ENCODE assay signal across 8 cellular contexts in the genomic region with DNA sequence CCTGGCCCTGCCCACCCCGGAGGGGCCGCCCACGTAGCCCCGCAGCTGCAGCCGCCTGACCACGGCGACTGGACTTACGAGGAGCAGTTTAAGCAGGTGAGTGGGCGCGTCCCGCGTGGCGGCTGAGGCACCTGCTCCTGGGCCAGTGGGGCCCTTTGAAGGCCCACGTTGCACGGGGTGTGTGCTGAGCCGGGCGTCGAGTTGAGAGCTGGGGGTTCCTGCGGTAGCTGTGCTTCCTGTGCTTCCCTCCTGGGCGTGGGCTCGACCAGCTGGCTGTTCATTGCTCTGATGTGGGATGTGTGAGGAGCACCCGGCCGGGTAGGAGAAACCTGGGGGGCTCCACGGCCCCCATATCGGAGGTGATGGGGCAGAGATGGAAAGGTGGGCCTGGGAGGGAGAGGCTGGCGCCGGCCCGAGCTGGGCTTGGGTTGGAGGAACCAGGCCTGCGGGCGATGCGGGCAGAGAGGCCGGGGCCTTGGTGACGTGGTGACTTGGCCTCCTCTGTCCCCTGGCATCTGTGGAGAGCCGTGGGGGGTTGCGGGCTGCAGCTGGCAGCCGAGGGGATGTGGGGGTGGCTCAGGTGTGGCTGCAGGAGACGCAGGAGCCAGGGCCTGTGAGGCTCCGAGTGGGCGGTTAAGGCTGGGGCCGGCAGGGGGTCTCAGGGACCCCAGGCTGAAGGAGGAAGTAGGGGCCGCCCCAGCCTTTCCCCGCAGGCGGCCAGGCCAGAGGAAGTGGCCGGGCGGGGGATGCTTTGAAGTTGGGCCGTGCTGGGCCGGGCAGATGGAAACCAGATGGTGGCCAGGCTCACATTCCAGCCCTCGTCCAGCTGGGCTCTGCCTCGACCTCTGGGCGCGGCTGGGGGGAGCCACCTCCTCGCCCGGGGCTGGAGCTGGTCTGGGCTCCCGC. TPM values are rescaled to one million over a fixed set of nuclear protein-coding genes. Genes with fewer than 3 reads are reported as not detected.
DNase-seq lines count a peak whose midpoint lies in the region; ATAC-seq, FAIRE-seq and TF ChIP-seq lines count a peak whose summit lies in the region.

No MANE protein-coding gene starts in this region.

- POLR2A ChIA-PET in A549 (lab: Yijun Ruan, JAX): interaction anchor here (0.7 kb wide), 2 partner anchors 51 to 54 kb away, joined by 4 to 5 read pairs; no protein-coding TSS in a partner anchor

- no peak overlapping the region for H3K56ac ChIP-seq in H9 (ENCODE audit: insufficient read length, low read depth, low read length)

- H3K4me1 ChIP-seq in A549 (peaks cover 34% of the 10 kb centered on the region), H9 (ENCODE audit: insufficient read depth, low read length) (no peaks in the 10 kb centered on the region), trophoblast cell (ENCODE audit: control insufficient read depth in 1 of 2, insufficient read depth in 2 of 2, low read length in 2 of 2) (peaks cover 55 to 56% of the 10 kb centered on the region in 2 experiments), testis (peaks cover 33% of the 10 kb centered on the region)

- H3K79me2 ChIP-seq in H9 (ENCODE audit: insufficient read depth, low read length) (peaks cover 3% of the 10 kb centered on the region; the same call in 1 of the 2 replicates), trophoblast cell (ENCODE audit: control insufficient read depth, insufficient read depth, low read length, poor library complexity) (peaks cover 51% of the 10 kb centered on the region)

- H2BK5ac ChIP-seq in H9 (ENCODE audit: insufficient read length, low read length) (no peak overlapping the region), trophoblast cell (ENCODE audit: low read depth, low read length, poor library complexity) (peak overlapping the region; percentile 97)

- TF ChIP-seq EP300 in A549 (IDR thresholded peaks at IDR 0.05): no peak

- H3K4me1 Mint-ChIP-seq in H9: peaks cover 8 to 14% of the 10 kb centered on the region in 2 experiments; a peak in 3 of 4 replicates

- no peak overlapping the region for H2AK5ac ChIP-seq in H9 (ENCODE audit: insufficient read length, low read length)
- peak overlapping the region; percentile 31 for H2AK5ac ChIP-seq in trophoblast cell (ENCODE audit: low read length)

- H3K27ac ChIP-seq in A549 (peak overlapping the region; percentile 60 to 88; a peak in 5 of 6 replicates), H9 (ENCODE audit: insufficient read length, low read depth, low read length) (no peak overlapping the region), trophoblast cell (ENCODE audit: low read depth, low read length) (peak overlapping the region; percentile 96), testis (peak overlapping the region in 1 of 2 donors; percentile 4)

- intact Hi-C loops in testis (cut with DNase I; ENCODE audit: low total_unique reads): no loop called here

- no peak for TF ChIP-seq CTCF in A549 (IDR thresholded peaks at IDR 0.05)
- TF ChIP-seq CTCF in H9 (conservative IDR thresholded peaks at IDR 0.05): no peak
- TF ChIP-seq CTCF in fibroblast of pulmonary artery (IDR thresholded peaks at IDR 0.05; ENCODE audit: low read length, missing control alignments): no peak
- no peak for TF ChIP-seq CTCF in testis (IDR thresholded peaks at IDR 0.05)
- TF ChIP-seq CTCF in D721Med (IDR thresholded peaks at IDR 0.05; ENCODE audit: insufficient read depth, missing control alignments): no peak

- peaks cover 70 to 81% of the 10 kb centered on the region in 2 experiments for H3K36me3 ChIP-seq in trophoblast cell (ENCODE audit: control insufficient read depth in 1 of 2, insufficient read depth in 2 of 2, low read length in 2 of 2)
- H3K36me3 ChIP-seq in testis (ENCODE audit: low read depth, missing control alignments): no peaks in the 10 kb centered on the region

- FAIRE-seq in A549 (lab: Jason Lieb, UNC) (no peak), D721Med (lab: Jason Lieb, UNC) (no peak)

- H3K9ac ChIP-seq in H9 (ENCODE audit: extremely low read depth, insufficient read length, low read length) (no peak overlapping the region), trophoblast cell (ENCODE audit: low read length) (no peak overlapping the region)

- H3K23me2 ChIP-seq in H9 (ENCODE audit: insufficient read length, low read depth, low read length, poor library complexity, severe bottlenecking): no peaks in the 10 kb centered on the region

- H3K27me3 Mint-ChIP-seq in H9 (ENCODE audit: low read depth): no peaks in the 10 kb centered on the region

- H3K23ac ChIP-seq in H9 (ENCODE audit: insufficient read length, low read depth, low read length): no peak overlapping the region
- H3K23ac ChIP-seq in trophoblast cell (ENCODE audit: low read length): no peak overlapping the region

- H3K14ac ChIP-seq in H9 (ENCODE audit: insufficient read depth, low read length): no peak overlapping the region; the same call in 1 of the 2 replicates
- peak overlapping the region; percentile 62 for H3K14ac ChIP-seq in trophoblast cell (ENCODE audit: low read length)

- no peak overlapping the region for H2BK20ac ChIP-seq in H9 (ENCODE audit: low read depth, low read length, poor library complexity, severe bottlenecking)

- H2BK120ac ChIP-seq in H9 (ENCODE audit: low read depth, low read length, poor library complexity, severe bottlenecking) (no peak overlapping the region), trophoblast cell (ENCODE audit: insufficient read depth, low read length, poor library complexity) (peak overlapping the region; percentile 95)

- H2BK12ac ChIP-seq in H9 (ENCODE audit: insufficient read length, low read depth, low read length) (no peak overlapping the region), trophoblast cell (ENCODE audit: low read length) (peak overlapping the region; percentile 72)

- peaks cover 11 to 53% (median 38%) of the 10 kb centered on the region in 3 experiments for H3K36me3 Mint-ChIP-seq in H9 (ENCODE audit: insufficient read depth in 1 of 3, low read depth in 3 of 3)

- H2AFZ ChIP-seq in H9 (ENCODE audit: low read length) (no peak overlapping the region), trophoblast cell (ENCODE audit: insufficient read depth, low read length, poor library complexity) (peak overlapping the region; percentile 53)

- peak overlapping the region; percentile 5 for H4K12ac ChIP-seq in trophoblast cell (ENCODE audit: low read depth, low read length)

- H3K4me2 ChIP-seq in A549 (peak overlapping the region; percentile 29; the same call in 2 of the 3 replicates), H9 (ENCODE audit: insufficient read depth, insufficient read length, low read length) (no peak overlapping the region), trophoblast cell (ENCODE audit: low read length) (peak overlapping the region; percentile 43)

- H3K4me3 Mint-ChIP-seq in H9: peak overlapping the region in 1 of 2 experiments; percentile 25; a peak in 3 of 5 replicates

- H3K9me3 Mint-ChIP-seq in H9: no peaks in the 10 kb centered on the region

- no peak overlapping the region for H4K5ac ChIP-seq in H9 (ENCODE audit: insufficient read length, low read depth, low read length)

- H3K79me1 ChIP-seq in H9 (ENCODE audit: insufficient read depth, low read depth, low read length, poor library complexity, severe bottlenecking): peaks cover 2% of the 10 kb centered on the region
- H3K79me1 ChIP-seq in trophoblast cell (ENCODE audit: low read length): peaks cover 56% of the 10 kb centered on the region

- no peak overlapping the region for H3K4ac ChIP-seq in H9 (ENCODE audit: low read depth, low read length)
- peak overlapping the region; percentile 80 for H3K4ac ChIP-seq in trophoblast cell (ENCODE audit: low read depth, low read length)

- H3K27ac Mint-ChIP-seq in H9: peak overlapping the region in 2 of 3 experiments; percentile 61 to 79; a peak in 2 of 7 replicates

- no peaks in the 10 kb centered on the region for H3K27me3 ChIP-seq in H9 (ENCODE audit: insufficient read depth, low read length)
- no peaks in the 10 kb centered on the region for H3K27me3 ChIP-seq in trophoblast cell (ENCODE audit: insufficient read depth, low read length)
- H3K27me3 ChIP-seq in testis: no peaks in the 10 kb centered on the region

- no peak for TF ChIP-seq RAD21 in A549 (conservative IDR thresholded peaks at IDR 0.05 in 1 of 2, IDR thresholded peaks at IDR 0.05 in 1 of 2)

- no peak for TF ChIP-seq POLR2A in A549 (IDR thresholded peaks at IDR 0.05; ENCODE audit: low read length)
- no peak for TF ChIP-seq POLR2A in testis (IDR thresholded peaks at IDR 0.05)

- H4K91ac ChIP-seq in H9 (ENCODE audit: insufficient read length, low read depth, low read length) (no peak overlapping the region), trophoblast cell (ENCODE audit: low read depth, low read length) (peak overlapping the region; percentile 99)

- H4K20me1 ChIP-seq in H9 (ENCODE audit: control insufficient read depth, insufficient read depth, insufficient read length): no peaks in the 10 kb centered on the region

- no peak overlapping the region for H3K4me3 ChIP-seq in A549
- H3K4me3 ChIP-seq in fibroblast of pulmonary artery (replicated peaks; ENCODE audit: low read depth, low read length): peak overlapping the region; percentile 19
- H3K4me3 ChIP-seq in trophoblast cell (ENCODE audit: low read depth, low read length): no peak overlapping the region
- no peak overlapping the region for H3K4me3 ChIP-seq in testis

- peak; percentile 48 to 63; a peak in 5 of 6 replicates for ATAC-seq in A549

- WGBS in A549 (ENCODE audit: missing lambda C conversion rate): 61% methylated on average over 21 of the region's 54 CpGs
- no CpG with 5 or more reads among the region's 54 CpGs for WGBS in H9 (ENCODE audit: extremely low coverage, insufficient read length, low lambda C conversion rate)
- no CpG with 5 or more reads among the region's 54 CpGs for WGBS in trophoblast cell (ENCODE audit: extremely low coverage, insufficient coverage, insufficient read length)
- 56 to 60% methylated on average over 15 to 54 of the region's 54 CpGs for WGBS in testis, 2 donors

- H3K9me3 ChIP-seq in A549: no peaks in the 10 kb centered on the region
- no peaks in the 10 kb centered on the region for H3K9me3 ChIP-seq in H9 (ENCODE audit: control insufficient read depth, low read depth, low read length)
- H3K9me3 ChIP-seq in trophoblast cell (ENCODE audit: insufficient read depth, low read depth, low read length): no peaks in the 10 kb centered on the region
- no peaks in the 10 kb centered on the region for H3K9me3 ChIP-seq in testis

- H4K8ac ChIP-seq in H9 (replicated peaks; ENCODE audit: insufficient read length, low read depth, low read length): no peak overlapping the region
- H4K8ac ChIP-seq in trophoblast cell (ENCODE audit: low read depth, low read length): peak overlapping the region; percentile 88

- DNase-seq in A549 (ENCODE audit: low read depth in 1 of 2, low spot score in 1 of 2) (peak in 1 of 2 experiments; percentile 37), H9 (peak; percentile 76), fibroblast of pulmonary artery (ENCODE audit: low read depth) (peak; percentile 93), trophoblast cell (peak; percentile 98 to 99), HuH-7 (ENCODE audit: low spot score) (no peak), testis (no peak), D721Med (ENCODE audit: insufficient read length, low spot score) (no peak)
- DNase-seq in activated T-cell treated with anti-CD3 and anti-CD28 coated beads, Interleukin-2, amount 50 U/mL, for 48 hours: peak; percentile 43 to 49

- no peak overlapping the region for H3T11ph ChIP-seq in H9 (ENCODE audit: low read length)

- no peak overlapping the region for H2BK15ac ChIP-seq in H9 (ENCODE audit: low read depth, low read length)

- CTCF ChIA-PET in A549 (lab: Yijun Ruan, JAX): interaction anchor here (0.9 to 1.6 kb wide), 2 partner anchors 10 to 36 kb away, joined by 3 to 5 read pairs; no protein-coding TSS in a partner anchor

- H3K18ac ChIP-seq in H9 (ENCODE audit: insufficient read length, low read depth, low read length): no peak overlapping the region
- peak overlapping the region; percentile 85 for H3K18ac ChIP-seq in trophoblast cell (ENCODE audit: low read length)

RNA-seq across cellular contexts. Expression of gene ARID3A, which starts 7.1 kb away (rescaled TPM):
- 3.3 and 3.4 TPM in 2 replicates for polyA plus RNA-seq in A549 (2011; rRNA removed)
- 9.0 and 11.2 TPM in 2 replicates for polyA plus RNA-seq in A549 (2012; cell fraction: cytosol; rRNA removed)
- 8.5 and 17.6 TPM in 2 replicates for polyA plus RNA-seq in A549 (2012; cell fraction: nucleus; rRNA removed)
- 4.6 to 6.1 TPM (median 5.4 TPM) in 3 replicates for polyA plus RNA-seq in A549 (2017; fragmentation: RNase III; extraction: RNeasy Plus Mini Kit Qiagen cat#74134 plus additional on column Dnase treatment)
- 11.5 and 12.7 TPM in 2 replicates for polyA minus RNA-seq in A549 (2011; rRNA and poly(A)+ RNA removed)
- 98.3 and 104 TPM in 2 replicates for total RNA-seq in H9 (2021)
- 445 and 449 TPM in 2 replicates for polyA plus RNA-seq in trophoblast cell (2013)
- total RNA-seq in testis: 10 to 100 TPM; 15.3 to 26.5 TPM
- 38.2 TPM for polyA plus RNA-seq in testis (ENCODE audit: insufficient read depth, low read depth, low replicate concordance)

RNA-seq across cellular contexts. Expression of gene KISS1R, which starts 15.8 kb away (rescaled TPM):
- 0.05 and 0.14 TPM in 2 replicates for polyA plus RNA-seq in A549 (2011; rRNA removed)
- polyA plus RNA-seq in A549 (2012; cell fraction: cytosol; rRNA removed): 0.46 and 0.93 TPM in 2 replicates
- 1.2 and 2.9 TPM in 2 replicates for polyA plus RNA-seq in A549 (2012; cell fraction: nucleus; rRNA removed)
- 0.18 to 0.79 TPM (median 0.38 TPM) in 3 replicates for polyA plus RNA-seq in A549 (2017; fragmentation: RNase III; extraction: RNeasy Plus Mini Kit Qiagen cat#74134 plus additional on column Dnase treatment)
- polyA minus RNA-seq in A549 (2011; rRNA and poly(A)+ RNA removed): not detected in 2 replicates
- total RNA-seq in H9 (2021): 3.3 and 5.9 TPM in 2 replicates
- 0.10 and 0.14 TPM in 2 replicates for polyA plus RNA-seq in trophoblast cell (2013)
- not detected for total RNA-seq in testis
- polyA plus RNA-seq in testis (ENCODE audit: insufficient read depth, low read depth, low replicate concordance): not detected

RNA-seq across cellular contexts. Expression of gene R3HDM4, which starts 19.9 kb away (rescaled TPM):
- 16.9 and 22.7 TPM in 2 replicates for polyA plus RNA-seq in A549 (2011; rRNA removed)
- polyA plus RNA-seq in A549 (2012; cell fraction: cytosol; rRNA removed): 23.1 and 33.7 TPM in 2 replicates
- polyA plus RNA-seq in A549 (2012; cell fraction: nucleus; rRNA removed): 51.5 and 54.5 TPM in 2 replicates
- polyA plus RNA-seq in A549 (2017; fragmentation: RNase III; extraction: RNeasy Plus Mini Kit Qiagen cat#74134 plus additional on column Dnase treatment): 18.8 to 24.8 TPM (median 20.7 TPM) in 3 replicates
- polyA minus RNA-seq in A549 (2011; rRNA and poly(A)+ RNA removed): 15.0 and 15.1 TPM in 2 replicates
- total RNA-seq in H9 (2021): 66.2 and 66.4 TPM in 2 replicates
- polyA plus RNA-seq in trophoblast cell (2013): 51.5 and 52.5 TPM in 2 replicates
- total RNA-seq in testis: 10 to 100 TPM; 24.6 to 30.1 TPM
- 19.2 TPM for polyA plus RNA-seq in testis (ENCODE audit: insufficient read depth, low read depth, low replicate concordance)

RNA-seq across cellular contexts. Expression of gene RNU6-9, which starts 39.6 kb away (rescaled TPM):
- polyA plus RNA-seq in A549 (2011; rRNA removed) (not detected in 2 replicates), A549 (2017; fragmentation: RNase III; extraction: RNeasy Plus Mini Kit Qiagen cat#74134 plus additional on column Dnase treatment) (not detected in 3 replicates), testis (ENCODE audit: insufficient read depth, low read depth, low replicate concordance) (not detected)
- polyA plus RNA-seq in A549 (2012; cell fraction: cytosol; rRNA removed): not detected in 2 replicates
- polyA plus RNA-seq in A549 (2012; cell fraction: nucleus; rRNA removed): not detected in 2 replicates
- polyA minus RNA-seq in A549 (2011; rRNA and poly(A)+ RNA removed): under 0.01 TPM in 1 of 2 replicates, not detected in the other
- total RNA-seq in H9 (2021) (not detected in 2 replicates), testis (not detected)
- not detected in 2 replicates for polyA plus RNA-seq in trophoblast cell (2013)

RNA-seq across cellular contexts. Expression of gene MED16, which starts 39.9 kb away (rescaled TPM):
- 8.0 TPM in 2 replicates for polyA plus RNA-seq in A549 (2011; rRNA removed)
- 17.6 and 22.7 TPM in 2 replicates for polyA plus RNA-seq in A549 (2012; cell fraction: cytosol; rRNA removed)
- 32.2 and 54.4 TPM in 2 replicates for polyA plus RNA-seq in A549 (2012; cell fraction: nucleus; rRNA removed)
- polyA plus RNA-seq in A549 (2017; fragmentation: RNase III; extraction: RNeasy Plus Mini Kit Qiagen cat#74134 plus additional on column Dnase treatment): 11.9 to 13.9 TPM (median 12.7 TPM) in 3 replicates
- polyA minus RNA-seq in A549 (2011; rRNA and poly(A)+ RNA removed): 8.8 and 17.6 TPM in 2 replicates
- 83.1 and 84.1 TPM in 2 replicates for total RNA-seq in H9 (2021)
- polyA plus RNA-seq in trophoblast cell (2013): 24.8 and 25.9 TPM in 2 replicates
- total RNA-seq in testis: 100 to 1,000 TPM in 1 of 2 donors, 10 to 100 TPM in 1; 94.7 to 124 TPM
- 50.7 TPM for polyA plus RNA-seq in testis (ENCODE audit: insufficient read depth, low read depth, low replicate concordance)

Comparison
In these comparisons a context has a peak if more than half of its experiments do, and no peak if none do; other contexts are left out.
1. DNase-seq: peak in H9 (single experiment), activated T-cell treated with anti-CD3 and anti-CD28 coated beads, Interleukin-2, amount 50 U/mL, for 48 hours (2 of 2), fibroblast of pulmonary artery (single experiment) and trophoblast cell (2 of 2); none in HuH-7 (single experiment), testis (single experiment) and D721Med (single experiment).